Comparison of ENCODE assay signal across 1 cellular context in genomic region chr17:48123111-48123510, GRCh38.
TF ChIP-seq lines count a peak whose summit lies in the region.

No MANE protein-coding gene starts in this region.

TF ChIP-seq in GM23338, 12 proteins besides CTCF, POLR2A, EP300 and RAD21 (continued from another document):
- no peak for TF ChIP-seq ZNF462 (CRISPR knock-in tag; IDR thresholded peaks at IDR 0.05)
- TF ChIP-seq EZH2 (IDR thresholded peaks at IDR 0.05; ENCODE audit: low read depth, unreplicated experiment), result no peak
- TF ChIP-seq ZNF114 (CRISPR knock-in tag; IDR thresholded peaks at IDR 0.05), result no peak
- TF ChIP-seq ZNF331 (CRISPR knock-in tag; IDR thresholded peaks at IDR 0.05; ENCODE audit: low read depth), result no peak
- TF ChIP-seq ETS1 (IDR thresholded peaks at IDR 0.05), result no peak
- no peak for TF ChIP-seq STAT1 (IDR thresholded peaks at IDR 0.05; ENCODE audit: unreplicated experiment)
- TF ChIP-seq EZH2phosphoT487 (IDR thresholded peaks at IDR 0.05; ENCODE audit: unreplicated experiment), result no peak
- TF ChIP-seq JUNB (IDR thresholded peaks at IDR 0.05; ENCODE audit: unreplicated experiment), result no peak
- no peak for TF ChIP-seq REST (IDR thresholded peaks at IDR 0.05; ENCODE audit: unreplicated experiment)
- TF ChIP-seq POLR2AphosphoS5 (IDR thresholded peaks at IDR 0.05; ENCODE audit: low read depth), result no peak
- TF ChIP-seq CREB1 (CRISPR knock-in tag; IDR thresholded peaks at IDR 0.05; ENCODE audit: low read depth), result no peak
